Comparison of ENCODE assay signal across 1 cellular context in the genomic region with DNA sequence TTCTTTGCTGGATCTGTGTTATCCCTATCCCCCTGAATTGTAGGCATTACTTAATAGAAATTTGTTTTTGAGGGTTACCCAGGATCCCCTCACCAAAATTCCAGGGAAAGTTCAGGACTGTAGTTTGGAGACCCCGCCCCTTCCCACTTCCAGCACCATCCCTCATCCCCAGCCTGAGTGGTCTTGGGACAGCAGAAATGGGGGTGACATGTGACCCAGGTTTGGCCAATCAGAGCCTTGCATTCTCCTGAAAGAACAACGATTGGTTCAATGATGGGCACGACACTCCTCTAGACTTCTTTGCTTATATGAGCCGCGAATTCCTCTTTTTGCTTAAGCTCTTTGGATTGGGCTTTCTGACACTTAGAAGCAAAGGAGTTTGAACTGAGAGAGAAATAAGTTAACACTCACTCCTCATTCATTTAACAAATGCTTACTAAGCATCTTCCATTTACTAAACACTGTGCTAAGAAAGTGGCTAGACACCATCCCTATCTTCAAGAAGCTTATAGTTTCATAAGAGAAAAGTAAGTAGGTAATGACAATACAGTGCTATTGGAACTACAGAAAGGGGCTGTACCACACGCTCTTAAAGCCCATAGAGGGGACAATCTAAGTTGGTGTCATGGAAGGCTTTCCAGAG.
TF ChIP-seq lines count a peak whose summit lies in the region.

No MANE protein-coding gene starts in this region.

TF ChIP-seq in SK-N-SH, 30 proteins besides CTCF, POLR2A, EP300 and RAD21:
- TF ChIP-seq TAF1 (IDR thresholded peaks at IDR 0.05; ENCODE audit: borderline replicate concordance, low read depth, low read length) (no peak), YY1 (IDR thresholded peaks at IDR 0.05; ENCODE audit: low read depth) (no peak)
- TF ChIP-seq, protein P1, sequence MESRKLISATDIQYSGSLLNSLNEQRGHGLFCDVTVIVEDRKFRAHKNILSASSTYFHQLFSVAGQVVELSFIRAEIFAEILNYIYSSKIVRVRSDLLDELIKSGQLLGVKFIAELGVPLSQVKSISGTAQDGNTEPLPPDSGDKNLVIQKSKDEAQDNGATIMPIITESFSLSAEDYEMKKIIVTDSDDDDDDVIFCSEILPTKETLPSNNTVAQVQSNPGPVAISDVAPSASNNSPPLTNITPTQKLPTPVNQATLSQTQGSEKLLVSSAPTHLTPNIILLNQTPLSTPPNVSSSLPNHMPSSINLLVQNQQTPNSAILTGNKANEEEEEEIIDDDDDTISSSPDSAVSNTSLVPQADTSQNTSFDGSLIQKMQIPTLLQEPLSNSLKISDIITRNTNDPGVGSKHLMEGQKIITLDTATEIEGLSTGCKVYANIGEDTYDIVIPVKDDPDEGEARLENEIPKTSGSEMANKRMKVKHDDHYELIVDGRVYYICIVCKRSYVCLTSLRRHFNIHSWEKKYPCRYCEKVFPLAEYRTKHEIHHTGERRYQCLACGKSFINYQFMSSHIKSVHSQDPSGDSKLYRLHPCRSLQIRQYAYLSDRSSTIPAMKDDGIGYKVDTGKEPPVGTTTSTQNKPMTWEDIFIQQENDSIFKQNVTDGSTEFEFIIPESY (IDR thresholded peaks at IDR 0.05; ENCODE audit: borderline replicate concordance, low read depth) = no peak
- TF ChIP-seq, protein P2, sequence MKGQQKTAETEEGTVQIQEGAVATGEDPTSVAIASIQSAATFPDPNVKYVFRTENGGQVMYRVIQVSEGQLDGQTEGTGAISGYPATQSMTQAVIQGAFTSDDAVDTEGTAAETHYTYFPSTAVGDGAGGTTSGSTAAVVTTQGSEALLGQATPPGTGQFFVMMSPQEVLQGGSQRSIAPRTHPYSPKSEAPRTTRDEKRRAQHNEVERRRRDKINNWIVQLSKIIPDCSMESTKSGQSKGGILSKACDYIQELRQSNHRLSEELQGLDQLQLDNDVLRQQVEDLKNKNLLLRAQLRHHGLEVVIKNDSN (IDR thresholded peaks at IDR 0.05; ENCODE audit: borderline replicate concordance, low read depth) = no peak
- TF ChIP-seq, protein P3, sequence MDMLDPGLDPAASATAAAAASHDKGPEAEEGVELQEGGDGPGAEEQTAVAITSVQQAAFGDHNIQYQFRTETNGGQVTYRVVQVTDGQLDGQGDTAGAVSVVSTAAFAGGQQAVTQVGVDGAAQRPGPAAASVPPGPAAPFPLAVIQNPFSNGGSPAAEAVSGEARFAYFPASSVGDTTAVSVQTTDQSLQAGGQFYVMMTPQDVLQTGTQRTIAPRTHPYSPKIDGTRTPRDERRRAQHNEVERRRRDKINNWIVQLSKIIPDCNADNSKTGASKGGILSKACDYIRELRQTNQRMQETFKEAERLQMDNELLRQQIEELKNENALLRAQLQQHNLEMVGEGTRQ (IDR thresholded peaks at IDR 0.05; ENCODE audit: borderline replicate concordance, low read depth, low read length) = no peak
- TF ChIP-seq, protein P4, sequence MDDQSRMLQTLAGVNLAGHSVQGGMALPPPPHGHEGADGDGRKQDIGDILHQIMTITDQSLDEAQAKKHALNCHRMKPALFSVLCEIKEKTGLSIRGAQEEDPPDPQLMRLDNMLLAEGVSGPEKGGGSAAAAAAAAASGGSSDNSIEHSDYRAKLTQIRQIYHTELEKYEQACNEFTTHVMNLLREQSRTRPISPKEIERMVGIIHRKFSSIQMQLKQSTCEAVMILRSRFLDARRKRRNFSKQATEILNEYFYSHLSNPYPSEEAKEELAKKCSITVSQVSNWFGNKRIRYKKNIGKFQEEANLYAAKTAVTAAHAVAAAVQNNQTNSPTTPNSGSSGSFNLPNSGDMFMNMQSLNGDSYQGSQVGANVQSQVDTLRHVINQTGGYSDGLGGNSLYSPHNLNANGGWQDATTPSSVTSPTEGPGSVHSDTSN (IDR thresholded peaks at IDR 0.05) = no peak
